Comparison of ENCODE assay signal across 10 cellular contexts in genomic region chr11:112977620-112978212, GRCh38. TPM values are rescaled to one million over a fixed set of nuclear protein-coding genes. Genes with fewer than 3 reads are reported as not detected.
DNase-seq lines count a peak whose midpoint lies in the region; ATAC-seq and TF ChIP-seq lines count a peak whose summit lies in the region.
"Had no signal": no experiment of that assay in that cellular context is flagged by ENCODE, and none has a peak within 500 bp of the region (broad histone marks: within the 10 kb centered on the region; RNA-seq: fewer than 3 reads in every experiment).

No MANE protein-coding gene starts in this region.

- DNase-seq in NCI-H2029 treated with DMSO at 0.1 percent for 48 hours (lab: John Stamatoyannopoulos, UW): peak; percentile 27
- no peak for DNase-seq in NCI-H2029 (lab: John Stamatoyannopoulos, UW)
- no peak for DNase-seq in SK-N-SH
- peak; percentile 39 for DNase-seq in glomerular visceral epithelial cell (ENCODE audit: extremely low spot score)
- DNase-seq in superior temporal gyrus (ENCODE audit: extremely low spot score): peak; percentile 93
- DNase-seq in NCI-H1105 treated with DMSO at 0.1 percent for 48 hours (lab: John Stamatoyannopoulos, UW): no peak
- DNase-seq in COLO668 (lab: John Stamatoyannopoulos, UW; ENCODE audit: unreplicated experiment): no peak
- DNase-seq: activated CD4-positive, alpha-beta T cell treated with anti-CD3 and anti-CD28 coated beads, Interleukin-2, amount 10 ng/mL, durations not matched to agents 24 days and 14 days; central memory CD4-positive, alpha-beta T cell had no signal

- H3K79me2 ChIP-seq in SK-N-SH (ENCODE audit: insufficient read depth): no peaks in the 10 kb centered on the region

- TF ChIP-seq RAD21 in SK-N-SH (IDR thresholded peaks at IDR 0.05; ENCODE audit: low read length): no peak

- CTCF ChIA-PET in SK-N-SH (lab: Yijun Ruan, JAX): interaction anchor here (1.1 to 1.7 kb wide), 3 partner anchors 12 to 389 kb away, joined by 3 to 6 read pairs (median 3); no protein-coding TSS in a partner anchor

- POLR2A ChIA-PET in SK-N-SH (lab: Yijun Ruan, JAX): no interaction called here

- no peaks in the 10 kb centered on the region for H3K36me3 ChIP-seq in SK-N-SH (replicated peaks in 1 of 2; ENCODE audit: control insufficient read depth in 1 of 2, insufficient read depth in 2 of 2, low read length in 1 of 2)

- WGBS in SK-N-SH (ENCODE audit: low lambda C conversion rate): 45% methylated on average over 3 of the region's 3 CpGs

- no peaks in the 10 kb centered on the region for H3K9me2 ChIP-seq in SK-N-SH

- no peak overlapping the region for H3K9ac ChIP-seq in SK-N-SH

- peak overlapping the region; percentile 64; the same call in 1 of the 2 replicates for H2AFZ ChIP-seq in SK-N-SH (ENCODE audit: low read depth)

- ATAC-seq in HG03196 (IDR thresholded peaks at IDR 0.05; ENCODE audit: unreplicated experiment): no peak

- TF ChIP-seq CTCF in SK-N-SH (IDR thresholded peaks at IDR 0.05): no peak

- no peak overlapping the region for H3K4me2 ChIP-seq in SK-N-SH

- H3K27ac ChIP-seq in SK-N-SH (ENCODE audit: low read depth in 2 of 2, low read length in 1 of 2): no peak overlapping the region

- peaks cover 10 to 13% of the 10 kb centered on the region in 2 experiments; a peak in 3 of 4 replicates for H3K4me1 ChIP-seq in SK-N-SH (ENCODE audit: control insufficient read depth in 1 of 2, insufficient read depth in 2 of 2, low read depth in 1 of 2, low read length in 1 of 2)

- H4K20me1 ChIP-seq in SK-N-SH (ENCODE audit: insufficient read depth): no peaks in the 10 kb centered on the region

- H3K9me3 ChIP-seq in SK-N-SH: no peaks in the 10 kb centered on the region

- no peak overlapping the region for H3K4me3 ChIP-seq in SK-N-SH (ENCODE audit: low read depth in 2 of 2, low read length in 1 of 2)

- TF ChIP-seq EP300 in SK-N-SH (IDR thresholded peaks at IDR 0.05; ENCODE audit: borderline replicate concordance in 1 of 2, low read depth in 1 of 2, low read length in 1 of 2): no peak

- H3F3A ChIP-seq in SK-N-SH (replicated peaks; ENCODE audit: insufficient read depth): no peaks in the 10 kb centered on the region

- H3K27me3 ChIP-seq in SK-N-SH (ENCODE audit: insufficient read depth): no peaks in the 10 kb centered on the region

TF ChIP-seq in SK-N-SH, 30 proteins besides CTCF, POLR2A, EP300 and RAD21:
- TF ChIP-seq FOSL2 (IDR thresholded peaks at IDR 0.05; ENCODE audit: borderline replicate concordance, low read depth) (peak; percentile 59; the same call in 1 of the 2 replicates), TAF1 (IDR thresholded peaks at IDR 0.05; ENCODE audit: borderline replicate concordance, low read depth, low read length) (no peak), PBX3 (IDR thresholded peaks at IDR 0.05) (no peak), JUND (IDR thresholded peaks at IDR 0.05) (peak; percentile 42; the same call in 1 of the 2 replicates), GATA2 (CRISPR knock-in tag; IDR thresholded peaks at IDR 0.05) (no peak), RCOR1 (IDR thresholded peaks at IDR 0.05; ENCODE audit: low read length) (no peak)

RNA-seq across cellular contexts. Expression of gene NCAM1, which starts 16.5 kb away (rescaled TPM):
- 19.4 and 20.7 TPM in 2 replicates for polyA plus RNA-seq in SK-N-SH (2012; rRNA removed)
- polyA plus RNA-seq in SK-N-SH (2012; cell fraction: cytosol; rRNA removed): 11.4 and 15.6 TPM in 2 replicates
- 32.0 and 33.9 TPM in 2 replicates for polyA plus RNA-seq in SK-N-SH (2012; cell fraction: nucleus; rRNA removed)

Comparison
In these comparisons a context has a peak if more than half of its experiments do, and no peak if none do; other contexts are left out.
1. DNase-seq: peak in NCI-H2029 treated with DMSO at 0.1 percent for 48 hours (single experiment), glomerular visceral epithelial cell (single experiment) and superior temporal gyrus (single experiment); none in NCI-H2029 (single experiment), SK-N-SH (single experiment), NCI-H1105 treated with DMSO at 0.1 percent for 48 hours (single experiment) and COLO668 (single experiment).